32 cellular contexts compared by ENCODE assay signal in genomic region chr1:19658186-19658585, GRCh38. TPM values are rescaled to one million over a fixed set of nuclear protein-coding genes. Genes with fewer than 3 reads are reported as not detected.
"Had no signal": no experiment of that assay in that cellular context is flagged by ENCODE, and none has a peak within 500 bp of the region (broad histone marks: within the 10 kb centered on the region; RNA-seq: fewer than 3 reads in every experiment).

No MANE protein-coding gene starts in this region.

- H3K36me3 Mint-ChIP-seq: natural killer cell; stimulated activated naive B cell treated with anti-CD40 and anti-IgM and Interleukin-4, amounts not matched to agents 10 μg/mL and 1 μg/mL and 100 μg/mL, for 72 hours had no signal

- H3K36me3 ChIP-seq: ovary, uterus had no signal

- H3K9me3 Mint-ChIP-seq: natural killer cell; stimulated activated naive B cell treated with anti-CD40 and anti-IgM and Interleukin-4, amounts not matched to agents 10 μg/mL and 1 μg/mL and 100 μg/mL, for 72 hours; stimulated activated naive CD8-positive, alpha-beta T cell treated with anti-CD3 and anti-CD28 coated beads, Interleukin-15, Interleukin-2, amounts not matched to agents 100 ng/mL and 50 ng/mL, for 24 hours had no signal

- DNase-seq: colonic mucosa; dermis blood vessel endothelial cell; effector memory CD4-positive, alpha-beta T cell; esophagus squamous epithelium; foreskin melanocyte; head of caudate nucleus; left ventricle myocardium superior; lower lobe of right lung; natural killer cell; nucleus accumbens; posterior cingulate gyrus; spleen; stimulated activated CD4-positive, alpha-beta T cell treated with anti-CD3 and anti-CD28 coated beads, Interleukin-15, amount 100 ng/mL, for 24 hours; stimulated activated CD4-positive, alpha-beta T cell treated with anti-CD3 and anti-CD28 coated beads, Interleukin-2, amount 100 ng/mL, for 48 hours; stimulated activated naive B cell treated with anti-CD40 and anti-IgM and Interleukin-4, amounts not matched to agents 10 μg/mL and 1 μg/mL and 100 μg/mL, for 72 hours; transverse colon; upper lobe of right lung; uterus had no signal

- H3K4me1 ChIP-seq: colonic mucosa, psoas muscle had no signal

- H3K9me3 ChIP-seq: colonic mucosa, esophagus squamous epithelium, lower lobe of right lung, ovary, psoas muscle, spleen, transverse colon, upper lobe of right lung, uterus had no signal

- H3K27ac Mint-ChIP-seq: stimulated activated naive B cell treated with anti-CD40 and anti-IgM and Interleukin-4, amounts not matched to agents 10 μg/mL and 1 μg/mL and 100 μg/mL, for 72 hours; stimulated activated naive CD8-positive, alpha-beta T cell treated with anti-CD3 and anti-CD28 coated beads, Interleukin-15, Interleukin-2, amounts not matched to agents 100 ng/mL and 50 ng/mL, for 24 hours had no signal

- H3K4me3 Mint-ChIP-seq: natural killer cell; stimulated activated naive B cell treated with anti-CD40 and anti-IgM and Interleukin-4, amounts not matched to agents 10 μg/mL and 1 μg/mL and 100 μg/mL, for 72 hours; stimulated activated naive CD8-positive, alpha-beta T cell treated with anti-CD3 and anti-CD28 coated beads, Interleukin-15, Interleukin-2, amounts not matched to agents 100 ng/mL and 50 ng/mL, for 24 hours had no signal

- H3K27me3 ChIP-seq: colonic mucosa, ovary, uterus had no signal

- FAIRE-seq: endothelial cell of umbilical vein, keratinocyte had no signal

- ATAC-seq: left ventricle myocardium superior; lower lobe of right lung; natural killer cell; psoas muscle; right cardiac atrium; stimulated activated naive B cell treated with anti-CD40 and anti-IgM and Interleukin-4, amounts not matched to agents 10 μg/mL and 1 μg/mL and 100 μg/mL, for 72 hours; upper lobe of right lung had no signal

- H3K27ac ChIP-seq: colonic mucosa, lower lobe of right lung, psoas muscle, skin epidermis, spleen, upper lobe of right lung, uterus had no signal

- H3K4me3 ChIP-seq: colonic mucosa, esophagus squamous epithelium, lower lobe of right lung, ovary, psoas muscle, skin epidermis, spleen, transverse colon, upper lobe of right lung, uterus had no signal

RNA-seq across cellular contexts. Expression of gene HTR6, which starts 6.5 kb away (rescaled TPM):
- total RNA-seq: chondrocyte, colonic mucosa, dermis blood vessel endothelial cell, endothelial cell of umbilical vein, epithelial cell of proximal tubule, esophagus squamous epithelium, glomerular endothelial cell, left ventricle myocardium superior, lower lobe of right lung, mesenteric fat pad, myocyte, ovary, psoas muscle, renal cortical epithelial cell, right cardiac atrium, transverse colon, upper lobe of right lung, uterus had no signal
- polyA plus RNA-seq: endothelial cell of umbilical vein, keratinocyte, neural cell, ovary, psoas muscle, right cardiac atrium had no signal
